ENCODE assay signal across 8 cellular contexts in the genomic region with DNA sequence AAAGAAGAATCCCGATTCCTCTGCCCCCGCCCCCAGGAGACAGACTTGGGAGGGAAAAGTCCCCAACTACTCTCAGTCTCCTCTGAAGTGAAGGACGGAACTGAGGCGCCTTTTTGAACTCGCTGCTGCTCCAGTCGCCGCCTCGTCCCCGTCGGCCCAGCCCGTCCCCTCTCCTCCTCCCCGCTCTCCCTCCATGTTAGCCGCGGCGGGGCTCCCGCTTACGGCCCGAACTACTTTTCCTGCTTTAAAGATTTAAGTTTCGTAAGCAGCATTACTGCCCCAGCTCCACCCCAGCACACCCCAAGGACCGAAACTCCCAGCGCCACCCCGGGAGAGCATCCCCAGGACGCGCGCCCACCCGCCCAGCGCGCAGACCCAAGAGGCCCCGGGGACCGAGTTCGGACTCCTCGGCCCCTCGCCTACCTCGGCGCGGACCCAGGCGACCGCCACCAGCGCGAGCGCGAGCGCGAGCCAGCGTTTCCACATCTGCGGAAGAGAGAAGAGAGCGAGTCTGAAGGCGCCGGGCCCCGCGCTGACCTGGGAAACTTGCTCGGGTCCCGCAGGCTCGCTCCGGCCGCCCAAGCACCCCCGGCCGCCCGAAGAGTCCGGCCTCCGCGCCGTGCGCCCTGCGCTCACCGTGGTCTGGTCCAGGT. TPM values are rescaled to one million over a fixed set of nuclear protein-coding genes. Genes with fewer than 3 reads are reported as not detected.
A peak's percentile ranks its signal among the peaks of the same experiment; 100 is the strongest.
DNase-seq lines count a peak whose midpoint lies in the region; ATAC-seq, FAIRE-seq and TF ChIP-seq lines count a peak whose summit lies in the region.

No MANE protein-coding gene starts in this region.

- H3K36me3 Mint-ChIP-seq in activated naive CD4-positive, alpha-beta T cell treated with anti-CD3 and anti-CD28 coated beads for 36 hours (ENCODE audit: low read depth): peaks cover 2% of the 10 kb centered on the region

- no peaks in the 10 kb centered on the region for H3K27me3 ChIP-seq in PC-9 (ENCODE audit: insufficient read depth, low read depth)
- H3K27me3 ChIP-seq in HepG2 (ENCODE audit: control insufficient read depth in 1 of 2, insufficient read depth in 2 of 2, low read length in 2 of 2): peaks cover 3 to 47% of the 10 kb centered on the region in 2 experiments; a peak in 4 of 5 replicates
- no peaks in the 10 kb centered on the region for H3K27me3 ChIP-seq in subcutaneous abdominal adipose tissue (ENCODE audit: control insufficient read depth in 5 of 5, insufficient read depth in 4 of 5, low read length in 5 of 5)

- H3K4me2 ChIP-seq in PC-9 (peak overlapping the region; percentile 87), HepG2 (ENCODE audit: low read depth, low read length) (peak overlapping the region; percentile 47)

- H2AFZ ChIP-seq in PC-9 (peak overlapping the region; percentile 96), HepG2 (ENCODE audit: low read length) (no peak overlapping the region)

- FAIRE-seq in HepG2 (lab: Jason Lieb, UNC): no peak

- peak overlapping the region; percentile 75 for H3K4me3 Mint-ChIP-seq in activated naive CD4-positive, alpha-beta T cell treated with anti-CD3 and anti-CD28 coated beads for 36 hours

- intact Hi-C loops in activated naive CD4-positive, alpha-beta T cell treated with anti-CD3 and anti-CD28 coated beads for 36 hours (cut with micrococcal nuclease): no loop called here
- intact Hi-C loops in PC-9 (cut with micrococcal nuclease; ENCODE audit: unreplicated experiment) (loop anchor here (1.0 to 2.0 kb wide), 4 partner anchors 15 to 109 kb away; no protein-coding TSS in a partner anchor), HepG2 (cut with micrococcal nuclease; ENCODE audit: unreplicated experiment) (no loop called here)

- peaks cover 20% of the 10 kb centered on the region for H3K4me1 ChIP-seq in PC-9 (replicated peaks; ENCODE audit: insufficient read depth)
- H3K4me1 ChIP-seq in HepG2 (ENCODE audit: insufficient read depth, low read length): 0 out of 2 replicates have a peak, but pooled peaks cover 7% of the 10 kb centered on the region
- peaks cover 14 to 51% (median 46%) of the 10 kb centered on the region in 5 donors for H3K4me1 ChIP-seq in subcutaneous abdominal adipose tissue (ENCODE audit: control insufficient read depth in 5 of 5, insufficient read depth in 5 of 5, low read length in 5 of 5)

- peaks cover 40% of the 10 kb centered on the region for H3K79me2 ChIP-seq in PC-9 (ENCODE audit: low read depth)
- no peaks in the 10 kb centered on the region for H3K79me2 ChIP-seq in HepG2 (ENCODE audit: insufficient read depth, low read length)

- peak; percentile 23 for DNase-seq in activated naive CD4-positive, alpha-beta T cell treated with anti-CD3 and anti-CD28 coated beads for 36 hours
- DNase-seq in activated naive CD4-positive, alpha-beta T cell (lab: John Stamatoyannopoulos, UW): no peak
- peak in 1 of 2 experiments; percentile 34 for DNase-seq in PC-9
- DNase-seq in choroid plexus epithelial cell (ENCODE audit: low read depth): peak; percentile 36
- no peak for DNase-seq in HepG2 (ENCODE audit: low spot score)

- 1% methylated on average over 26 of the region's 66 CpGs for WGBS in HepG2 (ENCODE audit: low lambda C conversion rate)

- peaks cover 4% of the 10 kb centered on the region for H3K4me1 Mint-ChIP-seq in activated naive CD4-positive, alpha-beta T cell treated with anti-CD3 and anti-CD28 coated beads for 36 hours (ENCODE audit: low read depth)

- peaks cover 5% of the 10 kb centered on the region; the same call in 1 of the 2 replicates for H3F3A ChIP-seq in PC-9 (ENCODE audit: insufficient read depth, low read depth)

- TF ChIP-seq CTCF in PC-9 (conservative IDR thresholded peaks at IDR 0.05): no peak
- TF ChIP-seq CTCF in choroid plexus epithelial cell (conservative IDR thresholded peaks at IDR 0.05; ENCODE audit: low read depth, low read length): no peak
- TF ChIP-seq CTCF in HepG2 (CRISPR knock-in tag; IDR thresholded peaks at IDR 0.05): no peak

- no peak overlapping the region for H3K27ac Mint-ChIP-seq in activated naive CD4-positive, alpha-beta T cell treated with anti-CD3 and anti-CD28 coated beads for 36 hours

- H3K4me3 ChIP-seq in PC-9 (peak overlapping the region; percentile 74), choroid plexus epithelial cell (ENCODE audit: low read depth, low read length) (peak overlapping the region; percentile 81), HepG2 (replicated peaks in 1 of 3; ENCODE audit: insufficient read depth in 1 of 3, low read depth in 2 of 3, low read length in 3 of 3) (peak overlapping the region; percentile 9 to 62 (median 15); a peak in 4 of 6 replicates), subcutaneous abdominal adipose tissue (ENCODE audit: low read depth in 1 of 5, low read length in 5 of 5) (peak overlapping the region; percentile 76 to 86 (median 82))

- H3K9ac ChIP-seq in HepG2 (ENCODE audit: insufficient read depth, low read depth, low read length): no peak overlapping the region
- H3K9ac ChIP-seq in subcutaneous abdominal adipose tissue (ENCODE audit: low read length in 5 of 5): peak overlapping the region; percentile 50 to 98 (median 90)

- H3K27ac ChIP-seq in PC-9 (peak overlapping the region; percentile 53), HepG2 (ENCODE audit: extremely low read length, insufficient read depth, low read length) (no peak overlapping the region), subcutaneous abdominal adipose tissue (ENCODE audit: low read depth, low read length) (peak overlapping the region; percentile 94)

- H3K9me3 ChIP-seq in PC-9 (ENCODE audit: insufficient read depth, low read depth) (no peaks in the 10 kb centered on the region; the same call in 1 of the 2 replicates), HepG2 (ENCODE audit: low read length) (no peaks in the 10 kb centered on the region), subcutaneous abdominal adipose tissue (ENCODE audit: control insufficient read depth in 5 of 5, low read length in 5 of 5) (no peaks in the 10 kb centered on the region)

- POLR2A ChIA-PET in PC-9 (lab: Charles Lee; ENCODE audit: unreplicated experiment): interaction anchor here (0.6 to 1.8 kb wide), 5 partner anchors 15 to 106 kb away, joined by 3 to 32 read pairs (median 5); no protein-coding TSS in a partner anchor
- POLR2A ChIA-PET in HepG2 (lab: Yijun Ruan, JAX): no interaction called here

- H4K20me1 ChIP-seq in PC-9 (ENCODE audit: insufficient read depth): no peaks in the 10 kb centered on the region
- no peaks in the 10 kb centered on the region for H4K20me1 ChIP-seq in HepG2 (ENCODE audit: insufficient read depth, low read length)

- TF ChIP-seq POLR2A in HepG2 (IDR thresholded peaks at IDR 0.05; ENCODE audit: insufficient read depth in 1 of 2, low read depth in 2 of 2, low read length in 2 of 2): no peak

- H3K36me3 ChIP-seq in PC-9 (ENCODE audit: low read depth) (no peaks in the 10 kb centered on the region), HepG2 (replicated peaks in 1 of 2; ENCODE audit: control insufficient read depth in 1 of 2, insufficient read depth in 2 of 2, low read length in 2 of 2) (no peaks in the 10 kb centered on the region), subcutaneous abdominal adipose tissue (ENCODE audit: control insufficient read depth in 5 of 5, insufficient read depth in 5 of 5, low read length in 5 of 5) (peaks cover 0 to 8% (median 6%) of the 10 kb centered on the region in 5 donors)

- TF ChIP-seq EP300 in HepG2 (IDR thresholded peaks at IDR 0.05; ENCODE audit: low read depth in 2 of 2, low read length in 2 of 2) (no peak), HepG2 (CRISPR knock-in tag; IDR thresholded peaks at IDR 0.05; ENCODE audit: borderline replicate concordance) (no peak)

- H3K27me3 Mint-ChIP-seq in activated naive CD4-positive, alpha-beta T cell treated with anti-CD3 and anti-CD28 coated beads for 36 hours (ENCODE audit: low read depth): peaks cover 45% of the 10 kb centered on the region

- H3K9me3 Mint-ChIP-seq in activated naive CD4-positive, alpha-beta T cell treated with anti-CD3 and anti-CD28 coated beads for 36 hours: peaks cover 3% of the 10 kb centered on the region

- H3K9me2 ChIP-seq in PC-9 (ENCODE audit: insufficient read depth): no peaks in the 10 kb centered on the region

- ATAC-seq in HepG2 (peak; percentile 74), HG02852 (IDR thresholded peaks at IDR 0.05; ENCODE audit: unreplicated experiment) (no peak), GM21717 (IDR thresholded peaks at IDR 0.05; ENCODE audit: unreplicated experiment) (no peak)

- in situ Hi-C loops in HepG2 (cut with HindIII; ENCODE audit: extremely low pct_ligation_motif_present, low pct_unique_long_range_greater_than_20kb): no loop called here

- CTCF ChIA-PET in activated naive CD4-positive, alpha-beta T cell treated with anti-CD3 and anti-CD28 coated beads for 36 hours (lab: Charles Lee): interaction anchor here (1.5 to 3.0 kb wide), 2 partner anchors 33 to 108 kb away, joined by 3 to 12 read pairs; no protein-coding TSS in a partner anchor
- CTCF ChIA-PET in PC-9 (lab: Charles Lee): interaction anchor here (0.6 kb wide), 1 partner anchor 33 kb away, joined by 3 read pairs; no protein-coding TSS in a partner anchor
- CTCF ChIA-PET in HepG2 (lab: Yijun Ruan, JAX; ENCODE audit: low intra/inter-chr PET ratio, low total read pairs): no interaction called here

- TF ChIP-seq RAD21 in HepG2 (CRISPR knock-in tag; IDR thresholded peaks at IDR 0.05): no peak

- BruUV-seq in PC-9 (replicated peaks; lab: Mats Ljungman, UMichigan): no TSS peak
- BruUV-seq in HepG2 (replicated peaks; lab: Mats Ljungman, UMichigan): no TSS peak

RNA-seq across cellular contexts. Expression of a gene that starts 0.4 kb away (rescaled TPM):
- total RNA-seq in activated naive CD4-positive, alpha-beta T cell treated with anti-CD3 and anti-CD28 coated beads for 36 hours: under 1 TPM in 1 of 2 experiments, not detected in 1; 0.40 TPM
- 225 and 256 TPM in 2 replicates for total RNA-seq in PC-9 (2021)
- 0.07 and 0.17 TPM in 2 replicates for total RNA-seq in HepG2 (2016; rRNA removed; fragmentation: Illumina TruSeq; extraction: Trizol)
- not detected in 2 replicates for total RNA-seq in HepG2 (2016; cell fraction: cytosol; rRNA removed; fragmentation: Illumina TruSeq; extraction: Trizol; ENCODE audit: low read depth)
- total RNA-seq in HepG2 (2016; cell fraction: insoluble cytoplasmic fraction; rRNA removed; fragmentation: Illumina TruSeq; extraction: Trizol): 0.19 and 0.30 TPM in 2 replicates
- total RNA-seq in HepG2 (2016; cell fraction: membrane; rRNA removed; fragmentation: Illumina TruSeq; extraction: Trizol): 0.14 TPM in 1 of 2 replicates, not detected in the other
- total RNA-seq in HepG2 (2016; cell fraction: nucleus; rRNA removed; fragmentation: Illumina TruSeq; extraction: Trizol): 0.22 and 0.25 TPM in 2 replicates
- polyA plus RNA-seq in HepG2 (2011; rRNA removed): 0.18 and 0.29 TPM in 2 replicates
- 0.12 and 0.40 TPM in 2 replicates for polyA plus RNA-seq in HepG2 (2011; cell fraction: cytosol; rRNA removed)
- polyA plus RNA-seq in HepG2 (2011; cell fraction: nucleus; rRNA removed): 0.64 and 1.1 TPM in 2 replicates
- polyA plus RNA-seq in HepG2 (2012): 0.11 and 0.23 TPM in 2 replicates
- not detected in 2 replicates for polyA plus RNA-seq in HepG2 (2016; cell fraction: cytosol; fragmentation: Illumina TruSeq; extraction: Trizol; ENCODE audit: low read depth)
- polyA plus RNA-seq in HepG2 (2016; cell fraction: insoluble cytoplasmic fraction; fragmentation: Illumina TruSeq; extraction: Trizol; ENCODE audit: low read depth): 0.14 and 0.49 TPM in 2 replicates
- 0.03 and 0.05 TPM in 2 replicates for polyA plus RNA-seq in HepG2 (2016; cell fraction: membrane; fragmentation: Illumina TruSeq; extraction: Trizol; ENCODE audit: low read depth)
- polyA plus RNA-seq in HepG2 (2016; cell fraction: nucleus; fragmentation: Illumina TruSeq; extraction: Trizol; ENCODE audit: insufficient read depth, low read depth): not detected in 2 replicates
- 1.3 and 8.9 TPM in 2 replicates for polyA minus RNA-seq in HepG2 (2011; rRNA and poly(A)+ RNA removed; ENCODE audit: low replicate concordance)
- 0.69 TPM in 1 of 2 replicates, not detected in the other for polyA minus RNA-seq in HepG2 (2011; cell fraction: cytosol; rRNA and poly(A)+ RNA removed)
- polyA minus RNA-seq in HepG2 (2011; cell fraction: nucleus; rRNA and poly(A)+ RNA removed): 0.62 and 2.8 TPM in 2 replicates

Comparison
In these comparisons a context has a peak if more than half of its experiments do, and no peak if none do; other contexts are left out.
1. DNase-seq: peak in activated naive CD4-positive, alpha-beta T cell treated with anti-CD3 and anti-CD28 coated beads for 36 hours (single experiment) and choroid plexus epithelial cell (single experiment); none in activated naive CD4-positive, alpha-beta T cell (0 of 4) and HepG2 (single experiment).
2. H3K4me3 ChIP-seq: peak in every context shown above with its lines; median percentile 82 in subcutaneous abdominal adipose tissue; 81 in choroid plexus epithelial cell; 74 in PC-9; 15 in HepG2.
3. RNA of a gene that starts 0.4 kb away (total RNA-seq): 225 to 256 TPM in PC-9; 0.40 TPM in activated naive CD4-positive, alpha-beta T cell treated with anti-CD3 and anti-CD28 coated beads for 36 hours and 0.07 to 0.30 TPM in HepG2; every median in the first group is over 100 times any median in the second.